Comparison of ENCODE assay signal across 13 cellular contexts in genomic region chr6:25945175-25945574, GRCh38. TPM values are rescaled to one million over a fixed set of nuclear protein-coding genes. Genes with fewer than 3 reads are reported as not detected.
A peak's percentile ranks its signal among the peaks of the same experiment; 100 is the strongest.
DNase-seq lines count a peak whose midpoint lies in the region; ATAC-seq, FAIRE-seq and TF ChIP-seq lines count a peak whose summit lies in the region.
"Had no signal": no experiment of that assay in that cellular context is flagged by ENCODE, and none has a peak within 500 bp of the region (broad histone marks: within the 10 kb centered on the region; RNA-seq: fewer than 3 reads in every experiment).

No MANE protein-coding gene starts in this region.

- peak; percentile 96 for ATAC-seq in HG02870 (IDR thresholded peaks at IDR 0.05; ENCODE audit: unreplicated experiment)

- H3K23ac ChIP-seq in mesendoderm (ENCODE audit: low read length): no peak overlapping the region

- H3K4me1 ChIP-seq in OCI-LY3 (ENCODE audit: low read length): peaks cover 9% of the 10 kb centered on the region
- no peaks in the 10 kb centered on the region for H3K4me1 ChIP-seq in mesendoderm (ENCODE audit: control insufficient read depth, low read depth, low read length)
- H3K4me1 ChIP-seq: sigmoid colon had no signal

- WGBS in mesendoderm (ENCODE audit: extremely low coverage, insufficient coverage, low lambda C conversion rate): no CpG with 5 or more reads among the region's 2 CpGs

- H2AK5ac ChIP-seq in mesendoderm (ENCODE audit: low read length): no peak overlapping the region

- DNase-seq in GM13977 (ENCODE audit: low spot score): peak; percentile 50
- no peak for DNase-seq in GM19239 (ENCODE audit: insufficient read length, low spot score)
- DNase-seq in SKM-1 (lab: John Stamatoyannopoulos, UW; ENCODE audit: unreplicated experiment): no peak
- no peak for DNase-seq in NCI-H1436 (lab: John Stamatoyannopoulos, UW)
- no peak for DNase-seq in DMS153 treated with DMSO at 0.1 percent for 48 hours (lab: John Stamatoyannopoulos, UW; ENCODE audit: unreplicated experiment)
- DNase-seq in mesendoderm: no peak
- DNase-seq: activated CD8-positive, alpha-beta memory T cell treated with anti-CD3 and anti-CD28 coated beads, Interleukin-2, amount 50 U/mL, for 4 hours; CD8-positive, alpha-beta memory T cell; NCI-H526; sigmoid colon; SK-N-SH had no signal

- H3K56ac ChIP-seq in mesendoderm (ENCODE audit: low read length): no peak overlapping the region

- no peak overlapping the region for H4K8ac ChIP-seq in mesendoderm (ENCODE audit: low read depth, low read length)

- no peak overlapping the region for H3K27ac ChIP-seq in OCI-LY3 (ENCODE audit: low read length)
- H3K27ac ChIP-seq in mesendoderm (ENCODE audit: low read depth, low read length): no peak overlapping the region
- H3K27ac ChIP-seq: sigmoid colon had no signal

- no peak overlapping the region for H3K4ac ChIP-seq in mesendoderm (ENCODE audit: low read depth, low read length)

- H2BK120ac ChIP-seq in mesendoderm (ENCODE audit: low read depth, low read length): no peak overlapping the region

- no peak overlapping the region for H2BK15ac ChIP-seq in mesendoderm (replicated peaks; ENCODE audit: low read depth)

- no peaks in the 10 kb centered on the region for H3K79me1 ChIP-seq in mesendoderm (ENCODE audit: low read length)

- TF ChIP-seq CTCF in GM13977 (IDR thresholded peaks at IDR 0.05; ENCODE audit: extremely low read depth, insufficient read depth, missing control alignments) (no peak), OCI-LY3 (IDR thresholded peaks at IDR 0.05; ENCODE audit: low read depth, low read length) (no peak)

- H3K27me3 ChIP-seq in OCI-LY3 (ENCODE audit: low read depth, low read length): peaks cover 6% of the 10 kb centered on the region
- no peaks in the 10 kb centered on the region for H3K27me3 ChIP-seq in mesendoderm (ENCODE audit: insufficient read depth, low read length, poor library complexity)
- H3K27me3 ChIP-seq: sigmoid colon had no signal

- H3K18ac ChIP-seq in mesendoderm (ENCODE audit: low read length): no peak overlapping the region

- H3K4me2 ChIP-seq in OCI-LY3 (ENCODE audit: low read length): peak overlapping the region; percentile 63
- no peak overlapping the region for H3K4me2 ChIP-seq in mesendoderm (ENCODE audit: low read length)
- H3K4me2 ChIP-seq: SK-N-SH had no signal

- H3K79me2 ChIP-seq in OCI-LY3 (ENCODE audit: low read length) (no peaks in the 10 kb centered on the region), mesendoderm (ENCODE audit: control insufficient read depth, insufficient read depth, low read length) (no peaks in the 10 kb centered on the region)

- no peak overlapping the region for H4K5ac ChIP-seq in mesendoderm (ENCODE audit: low read length)

- H2AFZ ChIP-seq in OCI-LY3 (ENCODE audit: low read depth, low read length): no peak overlapping the region

- H3K9ac ChIP-seq in OCI-LY3 (ENCODE audit: low read length) (no peak overlapping the region), mesendoderm (ENCODE audit: low read length) (no peak overlapping the region)
- H3K9ac ChIP-seq: SK-N-SH had no signal

- no peaks in the 10 kb centered on the region for H4K20me1 ChIP-seq in OCI-LY3 (ENCODE audit: insufficient read depth, low read length)

- peak overlapping the region; percentile 56 for H3K4me3 ChIP-seq in OCI-LY3 (ENCODE audit: low read length)
- H3K4me3 ChIP-seq in mesendoderm (ENCODE audit: low read length): no peak overlapping the region
- H3K4me3 ChIP-seq: sigmoid colon had no signal

- H3K9me3 ChIP-seq in OCI-LY3 (ENCODE audit: insufficient read depth, low read length): no peaks in the 10 kb centered on the region
- H3K9me3 ChIP-seq: sigmoid colon, SK-N-SH had no signal

- H3K36me3 ChIP-seq in OCI-LY3 (replicated peaks; ENCODE audit: low read depth, low read length) (no peaks in the 10 kb centered on the region), mesendoderm (ENCODE audit: control insufficient read depth, insufficient read depth, low read length) (no peaks in the 10 kb centered on the region)
- H3K36me3 ChIP-seq: sigmoid colon had no signal

- H2BK5ac ChIP-seq in mesendoderm (ENCODE audit: low read length): no peak overlapping the region

- in situ Hi-C loops in GM13977 (cut with MboI; ENCODE audit: low pct_unique_long_range_greater_than_20kb, low sequenced_read_pairs, unreplicated experiment): no loop called here

- FAIRE-seq in GM19239 (lab: Jason Lieb, UNC): peak; percentile 75

RNA-seq across cellular contexts. Expression of gene SLC17A2, which starts 14.7 kb away (rescaled TPM):
- polyA plus RNA-seq in mesendoderm (2013, experiment 1 of 2): not detected
- not detected for polyA plus RNA-seq in mesendoderm (2013, experiment 2 of 2)
- polyA plus RNA-seq: CD8-positive, alpha-beta memory T cell; sigmoid colon; SK-N-SH had no signal

RNA-seq across cellular contexts. Expression of gene TRIM38, which starts 17.4 kb away (rescaled TPM):
- 0.66 TPM for polyA plus RNA-seq in mesendoderm (2013, experiment 1 of 2)
- polyA plus RNA-seq in mesendoderm (2013, experiment 2 of 2): 0.55 TPM
